In genomic region chr4:70601422-70602039, GRCh38 we compare ENCODE assay signal across 8 cellular contexts. TPM values are rescaled to one million over a fixed set of nuclear protein-coding genes. Genes with fewer than 3 reads are reported as not detected.
DNase-seq lines count a peak whose midpoint lies in the region; ATAC-seq and FAIRE-seq lines count a peak whose summit lies in the region.

No MANE protein-coding gene starts in this region.

- H3K4me3 ChIP-seq in SK-N-MC: peak overlapping the region; percentile 47
- no peak overlapping the region for H3K4me3 ChIP-seq in small intestine (ENCODE audit: low read depth in 1 of 2, low read length in 2 of 2)

- no peaks in the 10 kb centered on the region for H3K36me3 ChIP-seq in SK-N-MC (ENCODE audit: insufficient read depth, low read length)
- H3K36me3 ChIP-seq in small intestine (ENCODE audit: control insufficient read depth in 2 of 2, insufficient read depth in 2 of 2, low read length in 2 of 2): no peaks in the 10 kb centered on the region

- H3K27ac ChIP-seq in SK-N-MC: no peak overlapping the region
- no peak overlapping the region for H3K27ac ChIP-seq in small intestine (ENCODE audit: low read depth in 1 of 2, low read length in 1 of 2)

- no peaks in the 10 kb centered on the region for H3K27me3 ChIP-seq in small intestine (ENCODE audit: control insufficient read depth in 2 of 2, insufficient read depth in 2 of 2, low read length in 2 of 2)

- no peak overlapping the region for H3K9ac ChIP-seq in SK-N-MC (ENCODE audit: insufficient read length)

- H3K9me3 ChIP-seq in SK-N-MC (ENCODE audit: low read depth, low read length): no peaks in the 10 kb centered on the region
- no peaks in the 10 kb centered on the region for H3K9me3 ChIP-seq in small intestine (ENCODE audit: control insufficient read depth, low read depth)

- intact Hi-C loops in left ventricle myocardium superior (cut with micrococcal nuclease): no loop called here

- ATAC-seq in GM18498 (IDR thresholded peaks at IDR 0.05; ENCODE audit: unreplicated experiment) (peak; percentile 99), HG02678 (IDR thresholded peaks at IDR 0.05; ENCODE audit: unreplicated experiment) (peak; percentile 98), left ventricle myocardium superior (peak; percentile 40)

- H3K4me1 ChIP-seq in small intestine (ENCODE audit: control insufficient read depth in 2 of 2, insufficient read depth in 1 of 2, low read depth in 1 of 2, low read length in 1 of 2): no peaks in the 10 kb centered on the region

- 33 to 37% (median 37%) methylated on average over 5 of the region's 5 CpGs for WGBS in small intestine, 3 donors

- DNase-seq in NCI-H1092 (lab: John Stamatoyannopoulos, UW) (peak; percentile 54), SK-N-MC (ENCODE audit: low read depth, low spot score) (peak; percentile 68), left ventricle myocardium superior (peak; percentile 31), small intestine (peak; percentile 69), cortex of kidney (lab: John Stamatoyannopoulos, UW) (no peak)
- DNase-seq in activated naive CD4-positive, alpha-beta T cell treated with anti-CD3 and anti-CD28 coated beads, Interleukin-2, amount 50 U/mL, for 16 hours: peak; percentile 62

- no peak for FAIRE-seq in small intestine (lab: Jason Lieb, UNC)

RNA-seq across cellular contexts. Expression of gene AMBN, which starts 9.5 kb away (rescaled TPM):
- not detected for total RNA-seq in left ventricle myocardium superior
- polyA plus RNA-seq in small intestine: not detected

RNA-seq across cellular contexts. Expression of gene ENAM, which starts 27.0 kb away (rescaled TPM):
- total RNA-seq in left ventricle myocardium superior: 1.9 TPM
- polyA plus RNA-seq in small intestine: under 1 TPM in 2 of 3 donors, not detected in 1; under 0.01 to 0.04 TPM

Comparison
In these comparisons a context has a peak if more than half of its experiments do, and no peak if none do; other contexts are left out.
1. ATAC-seq: peak in every context shown above with its lines; median percentile 99 in GM18498; 98 in HG02678; 40 in left ventricle myocardium superior.